32 cellular contexts compared by ENCODE assay signal in genomic region chrX:43224496-43224895, GRCh38.
"Had no signal": no experiment of that assay in that cellular context is flagged by ENCODE, and none has a peak within 500 bp of the region (broad histone marks: within the 10 kb centered on the region; RNA-seq: fewer than 3 reads in every experiment).

No MANE protein-coding gene starts in this region.

- H3K4me1 Mint-ChIP-seq: activated CD4-positive, alpha-beta T cell treated with anti-CD3 and anti-CD28 coated beads, Interleukin-2, amount 10 ng/mL, durations not matched to agents 24 days and 14 days; activated naive CD4-positive, alpha-beta T cell treated with anti-CD3 and anti-CD28 coated beads, Interleukin-2, amount 10 ng/mL, durations not matched to agents 7 days and 5 days; activated naive CD8-positive, alpha-beta T cell treated with anti-CD3 and anti-CD28 coated beads, Interleukin-2, amount 10 ng/mL, durations not matched to agents 7 days and 5 days; immature natural killer cell; stimulated activated effector memory CD8-positive, alpha-beta T cell treated with anti-CD3 and anti-CD28 coated beads, Interleukin-12 subunit alpha, Interleukin-12 subunit beta, amount 100 ng/mL, for 72 hours; T-helper 17 cell had no signal

- H3K27ac ChIP-seq: ascending aorta, esophagus muscularis mucosa, left lung, neutrophil, ovary, skin epidermis, upper lobe of right lung had no signal

- H3K36me3 ChIP-seq: ascending aorta, esophagus muscularis mucosa, left lung, neutrophil, ovary, upper lobe of right lung had no signal

- DNase-seq: activated CD4-positive, alpha-beta memory T cell treated with anti-CD3 and anti-CD28 coated beads for 36 hours; activated CD4-positive, alpha-beta T cell treated with anti-CD3 and anti-CD28 coated beads, Interleukin-2, amount 10 ng/mL, durations not matched to agents 24 days and 14 days; activated CD4-positive, CD25-positive, alpha-beta regulatory T cell treated with anti-CD3 and anti-CD28 coated beads, Interleukin-2, amount 50 U/mL, for 72 hours; activated CD8-positive, alpha-beta memory T cell treated with anti-CD3 and anti-CD28 coated beads, Interleukin-2, amount 50 U/mL, for 4 hours; activated gamma-delta T cell; activated naive CD4-positive, alpha-beta T cell treated with anti-CD3 and anti-CD28 coated beads, Interleukin-2, amount 10 ng/mL, durations not matched to agents 7 days and 5 days; activated naive CD8-positive, alpha-beta T cell treated with anti-CD3 and anti-CD28 coated beads, Interleukin-2, amount 10 ng/mL, durations not matched to agents 7 days and 5 days; activated T-cell treated with anti-CD3 and anti-CD28 coated beads, Interleukin-2, amount 50 U/mL, for 1 hour; caudate nucleus; endodermal cell; foreskin melanocyte; glutamatergic neuron; hypothalamus; immature natural killer cell; left lung; nephron progenitor cell; ovary; retina; stimulated activated CD4-positive, alpha-beta T cell treated with anti-CD3 and anti-CD28 coated beads, Interleukin-4, amount 100 ng/mL, for 24 hours; T-helper 17 cell; T1000; upper lobe of right lung had no signal

- H3K27ac Mint-ChIP-seq: activated CD4-positive, alpha-beta memory T cell treated with anti-CD3 and anti-CD28 coated beads for 36 hours; activated CD4-positive, alpha-beta T cell treated with anti-CD3 and anti-CD28 coated beads, Interleukin-2, amount 10 ng/mL, durations not matched to agents 24 days and 14 days; activated naive CD4-positive, alpha-beta T cell treated with anti-CD3 and anti-CD28 coated beads, Interleukin-2, amount 10 ng/mL, durations not matched to agents 7 days and 5 days; activated naive CD8-positive, alpha-beta T cell treated with anti-CD3 and anti-CD28 coated beads, Interleukin-2, amount 10 ng/mL, durations not matched to agents 7 days and 5 days; dendritic cell treated with granulocyte-macrophage colony-stimulating factor and Interleukin-4, amounts not matched to agents 40 ng/mL and 50 ng/mL, for 4 days; endodermal cell; immature natural killer cell; nephron progenitor cell; progenitor cell of endocrine pancreas; stimulated activated effector memory CD8-positive, alpha-beta T cell treated with anti-CD3 and anti-CD28 coated beads, Interleukin-12 subunit alpha, Interleukin-12 subunit beta, amount 100 ng/mL, for 72 hours; stimulated activated naive CD8-positive, alpha-beta T cell treated with anti-CD3 and anti-CD28 coated beads, Interleukin-15, Interleukin-2, amounts not matched to agents 100 ng/mL and 50 ng/mL, for 24 hours; T-helper 17 cell had no signal

- H3K9me3 Mint-ChIP-seq: activated CD4-positive, alpha-beta memory T cell treated with anti-CD3 and anti-CD28 coated beads for 36 hours; activated CD4-positive, alpha-beta T cell treated with anti-CD3 and anti-CD28 coated beads, Interleukin-2, amount 10 ng/mL, durations not matched to agents 24 days and 14 days; activated naive CD4-positive, alpha-beta T cell treated with anti-CD3 and anti-CD28 coated beads, Interleukin-2, amount 10 ng/mL, durations not matched to agents 7 days and 5 days; activated naive CD8-positive, alpha-beta T cell treated with anti-CD3 and anti-CD28 coated beads, Interleukin-2, amount 10 ng/mL, durations not matched to agents 7 days and 5 days; brain; dendritic cell treated with granulocyte-macrophage colony-stimulating factor and Interleukin-4, amounts not matched to agents 40 ng/mL and 50 ng/mL, for 4 days; immature natural killer cell; nephron progenitor cell; stimulated activated effector memory CD8-positive, alpha-beta T cell treated with anti-CD3 and anti-CD28 coated beads, Interleukin-12 subunit alpha, Interleukin-12 subunit beta, amount 100 ng/mL, for 72 hours; stimulated activated naive CD8-positive, alpha-beta T cell treated with anti-CD3 and anti-CD28 coated beads, Interleukin-15, Interleukin-2, amounts not matched to agents 100 ng/mL and 50 ng/mL, for 24 hours had no signal

- H3K36me3 Mint-ChIP-seq: activated CD4-positive, alpha-beta memory T cell treated with anti-CD3 and anti-CD28 coated beads for 36 hours; activated naive CD4-positive, alpha-beta T cell treated with anti-CD3 and anti-CD28 coated beads, Interleukin-2, amount 10 ng/mL, durations not matched to agents 7 days and 5 days; brain; immature natural killer cell; stimulated activated effector memory CD8-positive, alpha-beta T cell treated with anti-CD3 and anti-CD28 coated beads, Interleukin-12 subunit alpha, Interleukin-12 subunit beta, amount 100 ng/mL, for 72 hours had no signal

- H3K4me3 Mint-ChIP-seq: activated CD4-positive, alpha-beta memory T cell treated with anti-CD3 and anti-CD28 coated beads for 36 hours; activated CD4-positive, alpha-beta T cell treated with anti-CD3 and anti-CD28 coated beads, Interleukin-2, amount 10 ng/mL, durations not matched to agents 24 days and 14 days; activated naive CD4-positive, alpha-beta T cell treated with anti-CD3 and anti-CD28 coated beads, Interleukin-2, amount 10 ng/mL, durations not matched to agents 7 days and 5 days; activated naive CD8-positive, alpha-beta T cell treated with anti-CD3 and anti-CD28 coated beads, Interleukin-2, amount 10 ng/mL, durations not matched to agents 7 days and 5 days; brain; dendritic cell treated with granulocyte-macrophage colony-stimulating factor and Interleukin-4, amounts not matched to agents 40 ng/mL and 50 ng/mL, for 4 days; endodermal cell; immature natural killer cell; nephron progenitor cell; stimulated activated effector memory CD8-positive, alpha-beta T cell treated with anti-CD3 and anti-CD28 coated beads, Interleukin-12 subunit alpha, Interleukin-12 subunit beta, amount 100 ng/mL, for 72 hours; stimulated activated naive CD8-positive, alpha-beta T cell treated with anti-CD3 and anti-CD28 coated beads, Interleukin-15, Interleukin-2, amounts not matched to agents 100 ng/mL and 50 ng/mL, for 24 hours; T-helper 17 cell had no signal

- H3K4me1 ChIP-seq: ascending aorta, esophagus muscularis mucosa, left lung, upper lobe of right lung had no signal

- H3K27me3 ChIP-seq: ascending aorta, esophagus muscularis mucosa, left lung, neutrophil, ovary, upper lobe of right lung had no signal

- H3K9me3 ChIP-seq: ascending aorta, esophagus muscularis mucosa, left lung, neutrophil, ovary, upper lobe of right lung had no signal

- H3K27me3 Mint-ChIP-seq: activated CD4-positive, alpha-beta memory T cell treated with anti-CD3 and anti-CD28 coated beads for 36 hours; activated CD4-positive, alpha-beta T cell treated with anti-CD3 and anti-CD28 coated beads, Interleukin-2, amount 10 ng/mL, durations not matched to agents 24 days and 14 days; activated naive CD4-positive, alpha-beta T cell treated with anti-CD3 and anti-CD28 coated beads, Interleukin-2, amount 10 ng/mL, durations not matched to agents 7 days and 5 days; activated naive CD8-positive, alpha-beta T cell treated with anti-CD3 and anti-CD28 coated beads, Interleukin-2, amount 10 ng/mL, durations not matched to agents 7 days and 5 days; dendritic cell treated with granulocyte-macrophage colony-stimulating factor and Interleukin-4, amounts not matched to agents 40 ng/mL and 50 ng/mL, for 4 days; progenitor cell of endocrine pancreas; stimulated activated naive CD8-positive, alpha-beta T cell treated with anti-CD3 and anti-CD28 coated beads, Interleukin-15, Interleukin-2, amounts not matched to agents 100 ng/mL and 50 ng/mL, for 24 hours; T-helper 17 cell had no signal

- H3K4me3 ChIP-seq: ascending aorta, esophagus muscularis mucosa, left lung, lung, ovary, skin epidermis, upper lobe of right lung had no signal
